8 cellular contexts compared by ENCODE assay signal in genomic region chr9:112486221-112487007, GRCh38. TPM values are rescaled to one million over a fixed set of nuclear protein-coding genes. Genes with fewer than 3 reads are reported as not detected.
A peak's percentile ranks its signal among the peaks of the same experiment; 100 is the strongest.
DNase-seq lines count a peak whose midpoint lies in the region; ATAC-seq, FAIRE-seq and TF ChIP-seq lines count a peak whose summit lies in the region.

A gene with protein sequence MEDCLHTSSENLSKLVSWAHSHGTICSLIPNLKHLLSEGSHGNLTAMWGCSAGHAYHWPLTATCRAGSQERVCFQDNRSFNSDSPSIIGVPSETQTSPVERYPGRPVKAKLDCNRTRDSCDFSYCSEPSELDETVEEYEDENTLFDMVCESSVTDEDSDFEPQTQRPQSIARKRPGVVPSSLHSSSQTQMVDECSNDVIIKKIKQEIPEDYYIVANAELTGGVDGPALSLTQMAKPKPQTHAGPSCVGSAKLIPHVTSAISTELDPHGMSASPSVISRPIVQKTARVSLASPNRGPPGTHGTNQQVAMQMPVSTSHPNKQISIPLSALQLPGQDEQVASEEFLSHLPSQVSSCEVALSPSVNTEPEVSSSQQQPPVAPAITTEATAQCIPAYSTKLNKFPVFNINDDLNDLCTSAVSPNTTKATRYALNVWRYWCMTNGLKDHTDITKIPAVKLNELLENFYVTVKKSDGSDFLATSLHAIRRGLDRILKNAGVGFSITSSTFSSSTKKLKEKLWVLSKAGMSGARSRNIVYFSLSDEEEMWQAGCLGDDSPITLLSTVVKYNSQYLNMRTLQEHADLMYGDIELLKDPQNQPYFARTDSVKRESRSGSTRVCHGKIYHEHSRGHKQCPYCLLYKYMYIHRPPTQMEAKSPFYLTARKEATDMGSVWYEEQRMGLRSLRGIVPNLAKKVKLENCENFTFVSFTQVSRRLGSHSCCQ (plus strand): TSS chr9:112486827. CDS start chr9:112574081, 87,254 bp downstream.

- H3K27ac Mint-ChIP-seq in activated CD4-positive, alpha-beta memory T cell treated with anti-CD3 and anti-CD28 coated beads, Interleukin-2, amount 10 ng/mL, durations not matched to agents 7 days and 5 days = peak within 1 kb of the TSS; percentile 86
- peak within 1 kb of the TSS; percentile 91 for H3K27ac Mint-ChIP-seq in memory B cell

- H3K36me3 Mint-ChIP-seq in activated CD4-positive, alpha-beta memory T cell treated with anti-CD3 and anti-CD28 coated beads, Interleukin-2, amount 10 ng/mL, durations not matched to agents 7 days and 5 days (ENCODE audit: low read depth) = peaks cover 5% of the 10 kb centered on the region
- no peaks in the 10 kb centered on the region for H3K36me3 Mint-ChIP-seq in memory B cell

- H3K27me3 Mint-ChIP-seq in activated CD4-positive, alpha-beta memory T cell treated with anti-CD3 and anti-CD28 coated beads, Interleukin-2, amount 10 ng/mL, durations not matched to agents 7 days and 5 days = peaks cover 3% of the 10 kb centered on the region
- H3K27me3 Mint-ChIP-seq in memory B cell = no peaks in the 10 kb centered on the region

- CTCF ChIA-PET in activated CD4-positive, alpha-beta memory T cell treated with anti-CD3 and anti-CD28 coated beads, Interleukin-2, amount 10 ng/mL, durations not matched to agents 7 days and 5 days (lab: Charles Lee) = interaction anchor here (0.9 to 1.4 kb wide), 4 partner anchors 16 to 334 kb away, joined by 3 to 6 read pairs (median 4); partner anchors contain the start of gene HSDL2

- FAIRE-seq in GM19239 (lab: Jason Lieb, UNC) = peak; percentile 67

- H3K9me3 Mint-ChIP-seq in activated CD4-positive, alpha-beta memory T cell treated with anti-CD3 and anti-CD28 coated beads, Interleukin-2, amount 10 ng/mL, durations not matched to agents 7 days and 5 days = no peaks in the 10 kb centered on the region
- no peaks in the 10 kb centered on the region for H3K9me3 Mint-ChIP-seq in memory B cell

- POLR2A ChIA-PET in activated CD4-positive, alpha-beta memory T cell treated with anti-CD3 and anti-CD28 coated beads, Interleukin-2, amount 10 ng/mL, durations not matched to agents 7 days and 5 days (lab: Charles Lee) = interaction anchor here (0.8 to 3.4 kb wide), 12 partner anchors 9 to 264 kb away, joined by 3 to 24 read pairs (median 3); partner anchors contain the start of genes HSDL2, INIP, PTBP3 and SNX30

- ATAC-seq in HG03442 (IDR thresholded peaks at IDR 0.05; ENCODE audit: unreplicated experiment) = peak; percentile 92
- ATAC-seq in memory B cell (ENCODE audit: low read depth) = peak; percentile 84

- H3K27ac ChIP-seq in C4-2B = peak within 1 kb of the TSS; percentile 88

- H3K4me1 Mint-ChIP-seq in activated CD4-positive, alpha-beta memory T cell treated with anti-CD3 and anti-CD28 coated beads, Interleukin-2, amount 10 ng/mL, durations not matched to agents 7 days and 5 days = peaks cover 31% of the 10 kb centered on the region
- H3K4me1 Mint-ChIP-seq in memory B cell = peaks cover 13% of the 10 kb centered on the region

- H3K4me3 Mint-ChIP-seq in activated CD4-positive, alpha-beta memory T cell treated with anti-CD3 and anti-CD28 coated beads, Interleukin-2, amount 10 ng/mL, durations not matched to agents 7 days and 5 days = peak within 1 kb of the TSS; percentile 92
- peak within 1 kb of the TSS; percentile 97 for H3K4me3 Mint-ChIP-seq in memory B cell

- TF ChIP-seq CTCF in C4-2B (conservative IDR thresholded peaks at IDR 0.05) = no peak

- DNase-seq in GM19239 (ENCODE audit: insufficient read length, low spot score) = peak; percentile 94
- DNase-seq in NCI-H526 (lab: John Stamatoyannopoulos, UW) = peak; percentile 60 to 89
- DNase-seq in activated CD4-positive, alpha-beta memory T cell treated with anti-CD3 and anti-CD28 coated beads, Interleukin-2, amount 10 ng/mL, durations not matched to agents 7 days and 5 days = peak; percentile 90
- peak; percentile 62 for DNase-seq in effector CD8-positive, alpha-beta T cell (lab: John Stamatoyannopoulos, UW)
- DNase-seq in memory B cell (ENCODE audit: low spot score in 2 of 2) = peak; percentile 65 to 68
- DNase-seq in stimulated activated CD8-positive, alpha-beta memory T cell treated with anti-CD3 and anti-CD28 coated beads, Interleukin-12 subunit alpha, Interleukin-12 subunit beta, amount 100 ng/mL, for 24 hours (ENCODE audit: extremely low read depth) = peak; percentile 67

RNA-seq across cellular contexts. Expression of the gene that starts here (rescaled TPM):
- 1 to 10 TPM; 6.9 to 7.4 TPM for total RNA-seq in activated CD4-positive, alpha-beta memory T cell treated with anti-CD3 and anti-CD28 coated beads, Interleukin-2, amount 10 ng/mL, durations not matched to agents 7 days and 5 days

Comparison
In these comparisons a context has a peak if more than half of its experiments do, and no peak if none do; other contexts are left out.
1. Peak in every context shown above with its lines: DNase-seq, ATAC-seq and H3K27ac ChIP-seq.